26 cellular contexts compared by ENCODE assay signal in genomic region chr6:44229376-44230033, GRCh38. TPM values are rescaled to one million over a fixed set of nuclear protein-coding genes. Genes with fewer than 3 reads are reported as not detected.
DNase-seq lines count a peak whose midpoint lies in the region; ATAC-seq and TF ChIP-seq lines count a peak whose summit lies in the region.
"Had no signal": no experiment of that assay in that cellular context is flagged by ENCODE, and none has a peak within 500 bp of the region (broad histone marks: within the 10 kb centered on the region; RNA-seq: fewer than 3 reads in every experiment).

No MANE protein-coding gene starts in this region.

- H3K4me3 ChIP-seq in ascending aorta: no peak overlapping the region
- H3K4me3 ChIP-seq: hepatocyte, mucosa of descending colon had no signal

- TF ChIP-seq CTCF in ascending aorta (IDR thresholded peaks at IDR 0.05): no peak
- no peak for TF ChIP-seq CTCF in nephron (IDR thresholded peaks at IDR 0.05; ENCODE audit: unreplicated experiment in 3 of 3)

- peaks cover 66% of the 10 kb centered on the region for H3K4me1 Mint-ChIP-seq in nephron

- H3K27me3 ChIP-seq in ascending aorta: no peaks in the 10 kb centered on the region
- H3K27me3 ChIP-seq: hepatocyte, neutrophil had no signal

- peaks cover 38 to 56% of the 10 kb centered on the region in 2 donors for H3K36me3 ChIP-seq in ascending aorta
- H3K36me3 ChIP-seq: neutrophil had no signal

- H3K4me3 Mint-ChIP-seq in nephron: peak overlapping the region in 1 of 3 experiments; percentile 17
- H3K4me3 Mint-ChIP-seq: activated CD4-positive, alpha-beta T cell treated with anti-CD3 and anti-CD28 coated beads, Interleukin-2, amount 10 ng/mL, durations not matched to agents 7 days and 5 days; activated naive CD4-positive, alpha-beta T cell treated with anti-CD3 and anti-CD28 coated beads, Interleukin-2, amount 50 U/mL, for 24 hours; central memory CD8-positive, alpha-beta T cell; stimulated activated memory B cell treated with anti-CD40 and anti-IgM and Interleukin-4, amounts not matched to agents 10 μg/mL and 1 μg/mL and 100 μg/mL, for 72 hours had no signal

- H3K27ac ChIP-seq in ascending aorta (peak overlapping the region; percentile 80 to 100), temporal lobe (ENCODE audit: low read depth, low read length) (peak overlapping the region; percentile 23)
- H3K27ac ChIP-seq: C4-2B, hepatocyte, neutrophil had no signal

- peak overlapping the region; percentile 48 to 67 (median 57) for H3K27ac Mint-ChIP-seq in nephron
- H3K27ac Mint-ChIP-seq: activated CD4-positive, alpha-beta T cell treated with anti-CD3 and anti-CD28 coated beads, Interleukin-2, amount 10 ng/mL, durations not matched to agents 7 days and 5 days; activated naive CD4-positive, alpha-beta T cell treated with anti-CD3 and anti-CD28 coated beads, Interleukin-2, amount 50 U/mL, for 24 hours; stimulated activated memory B cell treated with anti-CD40 and anti-IgM and Interleukin-4, amounts not matched to agents 10 μg/mL and 1 μg/mL and 100 μg/mL, for 72 hours had no signal

- peaks cover 6% of the 10 kb centered on the region for H3K27me3 Mint-ChIP-seq in nephron (ENCODE audit: low read depth)
- H3K27me3 Mint-ChIP-seq: activated CD4-positive, alpha-beta T cell treated with anti-CD3 and anti-CD28 coated beads, Interleukin-2, amount 10 ng/mL, durations not matched to agents 7 days and 5 days; activated naive CD4-positive, alpha-beta T cell treated with anti-CD3 and anti-CD28 coated beads, Interleukin-2, amount 50 U/mL, for 24 hours; central memory CD8-positive, alpha-beta T cell; stimulated activated memory B cell treated with anti-CD40 and anti-IgM and Interleukin-4, amounts not matched to agents 10 μg/mL and 1 μg/mL and 100 μg/mL, for 72 hours had no signal

- H3K4me1 ChIP-seq in ascending aorta: peaks cover 42 to 60% of the 10 kb centered on the region in 2 donors

- DNase-seq in ascending aorta (ENCODE audit: low spot score in 2 of 2) (no peak), cardiac septum (ENCODE audit: low spot score) (peak; percentile 73), NCI-H2107 treated with DMSO at 0.1 percent for 48 hours (lab: John Stamatoyannopoulos, UW; ENCODE audit: unreplicated experiment) (no peak), NCI-H82 treated with DMSO at 0.1 percent for 48 hours (lab: John Stamatoyannopoulos, UW; ENCODE audit: unreplicated experiment) (no peak)
- DNase-seq: activated CD4-positive, alpha-beta T cell treated with anti-CD3 and anti-CD28 coated beads, Interleukin-2, amount 10 ng/mL, durations not matched to agents 7 days and 5 days; Calu3; EL; IMR-90; mucosa of descending colon; NCI-H1092; NCI-H2029; NCI-H345; NCI-H748 treated with DMSO at 0.1 percent for 48 hours; RPMI8226; stimulated activated CD4-positive, alpha-beta T cell treated with anti-CD3 and anti-CD28 coated beads, Interleukin-4, amount 100 ng/mL, for 1 hour had no signal

- H3K9me3 Mint-ChIP-seq in nephron: no peaks in the 10 kb centered on the region
- H3K9me3 Mint-ChIP-seq: activated CD4-positive, alpha-beta T cell treated with anti-CD3 and anti-CD28 coated beads, Interleukin-2, amount 10 ng/mL, durations not matched to agents 7 days and 5 days; activated naive CD4-positive, alpha-beta T cell treated with anti-CD3 and anti-CD28 coated beads, Interleukin-2, amount 50 U/mL, for 24 hours; central memory CD8-positive, alpha-beta T cell; stimulated activated memory B cell treated with anti-CD40 and anti-IgM and Interleukin-4, amounts not matched to agents 10 μg/mL and 1 μg/mL and 100 μg/mL, for 72 hours had no signal

- intact Hi-C loops in ascending aorta (cut with DNase I): no loop called here
- intact Hi-C loops in cardiac septum (cut with DNase I): loop anchor here (10.0 kb wide), 1 partner anchor 455 kb away; the partner anchor contains the start of gene VEGFA

- no peak for ATAC-seq in HG03159 (IDR thresholded peaks at IDR 0.05; ENCODE audit: unreplicated experiment)
- ATAC-seq: mucosa of descending colon; stimulated activated memory B cell treated with anti-CD40 and anti-IgM and Interleukin-4, amounts not matched to agents 10 μg/mL and 1 μg/mL and 100 μg/mL, for 72 hours had no signal

- no peaks in the 10 kb centered on the region for H3K36me3 Mint-ChIP-seq in nephron (ENCODE audit: low read depth)

- no peaks in the 10 kb centered on the region for H3K9me3 ChIP-seq in ascending aorta
- H3K9me3 ChIP-seq: mucosa of descending colon, neutrophil had no signal

RNA-seq across cellular contexts. Expression of gene SLC29A1, which starts 6.1 kb away (rescaled TPM):
- total RNA-seq in ascending aorta (224 TPM), cardiac septum (105 TPM), temporal lobe (5.4 TPM)

RNA-seq across cellular contexts. Expression of gene MYMX, which starts 12.8 kb away (rescaled TPM):
- 13.9 TPM for total RNA-seq in ascending aorta
- total RNA-seq in cardiac septum: 0.30 TPM
- total RNA-seq in temporal lobe: not detected
- total RNA-seq: activated CD4-positive, alpha-beta T cell treated with anti-CD3 and anti-CD28 coated beads, Interleukin-2, amount 10 ng/mL, durations not matched to agents 7 days and 5 days; Calu3; hepatocyte; IMR-90; renal cortical epithelial cell; T-helper 2 cell treated with Interferon-gamma antibody and Interleukin-4, amounts not matched to agents 100 ng/mL and 5 ng/mL, for 36 hours had no signal

RNA-seq across cellular contexts. Expression of gene HSP90AB1, which starts 17.4 kb away (rescaled TPM):
- total RNA-seq in ascending aorta: 354 TPM
- total RNA-seq in cardiac septum: 873 TPM
- total RNA-seq in temporal lobe: 440 TPM

RNA-seq across cellular contexts. Expression of gene SLC35B2, which starts 27.8 kb away (rescaled TPM):
- 9.9 TPM for total RNA-seq in ascending aorta
- 23.2 TPM for total RNA-seq in cardiac septum
- 23.8 TPM for total RNA-seq in temporal lobe

RNA-seq across cellular contexts. Expression of gene NFKBIE, which starts 35.8 kb away (rescaled TPM):
- 1.9 TPM for total RNA-seq in ascending aorta
- total RNA-seq in cardiac septum: 4.7 TPM
- 8.1 TPM for total RNA-seq in temporal lobe

Comparison
In these comparisons a context has a peak if more than half of its experiments do, and no peak if none do; other contexts are left out.
1. RNA of gene SLC29A1, which starts 6.1 kb away (total RNA-seq): 224 TPM in ascending aorta (single experiment) and 105 TPM in cardiac septum (single experiment); 5.4 TPM in temporal lobe (single experiment); every median in the first group is over 10 times any median in the second.
2. RNA of gene MYMX, which starts 12.8 kb away (total RNA-seq): 13.9 TPM in ascending aorta (single experiment); 0.30 TPM in cardiac septum (single experiment) and not detected in temporal lobe (single experiment); every median in the first group is over 10 times any median in the second.